ENCODE assay signal across 19 cellular contexts in the genomic region with DNA sequence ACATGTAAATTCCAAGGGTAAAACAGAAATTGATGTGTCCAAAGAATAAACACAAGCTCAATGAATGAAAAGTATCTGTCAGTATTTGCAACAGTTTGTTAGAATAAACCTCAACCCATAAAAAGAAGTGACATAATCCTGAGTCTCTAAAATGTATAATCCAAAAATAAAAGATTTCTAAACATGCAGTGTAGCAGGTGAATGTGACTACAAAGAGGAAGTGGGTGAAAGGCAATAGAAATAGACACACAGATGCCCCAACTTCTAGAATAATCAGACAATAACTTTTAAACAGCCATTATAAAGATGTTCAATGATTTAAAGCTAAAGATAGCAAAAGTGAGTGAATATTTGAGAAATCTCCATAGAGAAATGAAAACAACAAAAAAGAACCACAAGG.
"Had no signal": no experiment of that assay in that cellular context is flagged by ENCODE, and none has a peak within 500 bp of the region (broad histone marks: within the 10 kb centered on the region; RNA-seq: fewer than 3 reads in every experiment).

No MANE protein-coding gene starts in this region.

- ATAC-seq: activated CD4-positive, CD25-positive, alpha-beta regulatory T cell treated with anti-CD3 and anti-CD28 coated beads, Interleukin-2, amount 50 U/mL, for 24 hours; activated naive CD4-positive, alpha-beta T cell treated with anti-CD3 and anti-CD28 coated beads, Interleukin-2, amount 50 U/mL, for 72 hours; body of pancreas; gastrocnemius medialis; left lung; mucosa of descending colon; natural killer cell; psoas muscle; stimulated activated naive CD8-positive, alpha-beta T cell treated with anti-CD3 and anti-CD28 coated beads, Interleukin-15, Interleukin-2, amounts not matched to agents 100 U/mL and 50 U/mL, for 24 hours had no signal

- DNase-seq: activated CD4-positive, alpha-beta T cell treated with anti-CD3 and anti-CD28 coated beads, Interleukin-2, amount 50 U/mL, for 4 hours; activated effector memory CD4-positive, alpha-beta T cell treated with Interleukin-2 at 50 U/mL for 16 hours; activated T-cell treated with anti-CD3 and anti-CD28 coated beads, Interleukin-2, amount 50 U/mL, for 24 hours; amniotic stem cell; body of pancreas; central memory CD4-positive, alpha-beta T cell; effector CD4-positive, alpha-beta T cell; gastrocnemius medialis; islet precursor cell; left lung; mucosa of descending colon; natural killer cell; nucleus accumbens; psoas muscle; sigmoid colon; stimulated activated CD4-positive, alpha-beta T cell treated with anti-CD3 and anti-CD28 coated beads, Interleukin-12 subunit alpha, Interleukin-12 subunit beta, amount 100 ng/mL, for 4 hours; stimulated activated naive CD8-positive, alpha-beta T cell treated with anti-CD3 and anti-CD28 coated beads, Interleukin-15, Interleukin-2, amounts not matched to agents 100 U/mL and 50 U/mL, for 24 hours had no signal
